In genomic region chr1:207826557-207827487, GRCh38 we compare ENCODE assay signal across 9 cellular contexts.
A peak's percentile ranks its signal among the peaks of the same experiment; 100 is the strongest.
DNase-seq lines count a peak whose midpoint lies in the region; ATAC-seq, FAIRE-seq and TF ChIP-seq lines count a peak whose summit lies in the region.
"Had no signal": no experiment of that assay in that cellular context is flagged by ENCODE, and none has a peak within 500 bp of the region (broad histone marks: within the 10 kb centered on the region; RNA-seq: fewer than 3 reads in every experiment).

No MANE protein-coding gene starts in this region.

- no peaks in the 10 kb centered on the region for H3K9me3 Mint-ChIP-seq in GM23338
- H3K9me3 Mint-ChIP-seq: neural crest cell had no signal

- H3K36me3 ChIP-seq in right atrium auricular region, result peaks cover 6% of the 10 kb centered on the region
- H3K36me3 ChIP-seq in smooth muscle cell (ENCODE audit: low read depth), result no peaks in the 10 kb centered on the region
- H3K36me3 ChIP-seq in GM23338 (ENCODE audit: insufficient read depth), result no peaks in the 10 kb centered on the region

- H3K27ac ChIP-seq in VCaP (peak overlapping the region; percentile 97), right atrium auricular region (peak overlapping the region; percentile 94 to 96), smooth muscle cell (ENCODE audit: low read depth) (peak overlapping the region; percentile 79), GM23338 (ENCODE audit: low read depth) (no peak overlapping the region)

- H3F3A ChIP-seq in smooth muscle cell (ENCODE audit: low read depth) (peaks cover 4% of the 10 kb centered on the region), GM23338 (replicated peaks; ENCODE audit: low read depth) (no peaks in the 10 kb centered on the region)

- H3K27me3 ChIP-seq in right atrium auricular region, result no peaks in the 10 kb centered on the region
- no peaks in the 10 kb centered on the region for H3K27me3 ChIP-seq in smooth muscle cell (ENCODE audit: low read depth)
- H3K27me3 ChIP-seq in GM23338 (ENCODE audit: insufficient read depth), result no peaks in the 10 kb centered on the region

- peaks cover 5% of the 10 kb centered on the region for H3K27me3 Mint-ChIP-seq in GM23338 (ENCODE audit: insufficient read depth, low read depth, poor library complexity)

- H3K79me2 ChIP-seq in smooth muscle cell (ENCODE audit: low read depth), result no peaks in the 10 kb centered on the region
- no peaks in the 10 kb centered on the region for H3K79me2 ChIP-seq in GM23338 (replicated peaks; ENCODE audit: insufficient read depth)

- H3K4me2 ChIP-seq in smooth muscle cell (peak overlapping the region; percentile 53), GM23338 (no peak overlapping the region)

- H3K4me3 ChIP-seq in right atrium auricular region (peak overlapping the region in 1 of 2 donors; percentile 10), smooth muscle cell (peak overlapping the region; percentile 21), GM23338 (no peak overlapping the region)

- H3K9me2 ChIP-seq in GM23338 (ENCODE audit: insufficient read depth), result no peaks in the 10 kb centered on the region

- FAIRE-seq in GM12892 (lab: Jason Lieb, UNC), result peak; percentile 24

- H4K20me1 ChIP-seq in smooth muscle cell (ENCODE audit: low read depth), result no peaks in the 10 kb centered on the region
- no peaks in the 10 kb centered on the region for H4K20me1 ChIP-seq in GM23338 (replicated peaks; ENCODE audit: insufficient read depth)

- DNase-seq in GM12892 (ENCODE audit: insufficient read length) (no peak), right atrium auricular region (ENCODE audit: low spot score) (no peak), smooth muscle cell (lab: John Stamatoyannopoulos, UW; ENCODE audit: unreplicated experiment) (no peak), GM23338 (ENCODE audit: low spot score) (no peak), GM13976 (ENCODE audit: low spot score) (no peak)

- TF ChIP-seq POLR2A in GM12892 (IDR thresholded peaks at IDR 0.05; ENCODE audit: low read depth, low read length), result no peak

- ATAC-seq in GM23338 (no peak), GM21390 (IDR thresholded peaks at IDR 0.05; ENCODE audit: unreplicated experiment) (no peak), GM21717 (IDR thresholded peaks at IDR 0.05; ENCODE audit: unreplicated experiment) (no peak)

- H3K9me3 ChIP-seq in right atrium auricular region (no peaks in the 10 kb centered on the region), smooth muscle cell (replicated peaks; ENCODE audit: low read depth) (no peaks in the 10 kb centered on the region)

- peaks cover 21% of the 10 kb centered on the region for H3K4me1 Mint-ChIP-seq in GM23338

- H2AFZ ChIP-seq in smooth muscle cell (ENCODE audit: low read depth) (no peak overlapping the region), GM23338 (no peak overlapping the region)

- H3K4me1 ChIP-seq in right atrium auricular region, result peaks cover 0 to 84% of the 10 kb centered on the region in 2 donors
- H3K4me1 ChIP-seq in smooth muscle cell (ENCODE audit: low read depth), result peaks cover 6% of the 10 kb centered on the region
- H3K4me1 ChIP-seq in GM23338 (ENCODE audit: insufficient read depth), result no peaks in the 10 kb centered on the region

- H3K36me3 Mint-ChIP-seq in GM23338 (ENCODE audit: low read depth), result no peaks in the 10 kb centered on the region

- TF ChIP-seq CTCF in VCaP (conservative IDR thresholded peaks at IDR 0.05) (no peak), right atrium auricular region (IDR thresholded peaks at IDR 0.05) (no peak), smooth muscle cell (IDR thresholded peaks at IDR 0.05; ENCODE audit: borderline replicate concordance, insufficient read depth, poor library complexity, severe bottlenecking) (no peak), GM23338 (conservative IDR thresholded peaks at IDR 0.05; ENCODE audit: low read depth in 2 of 2) (no peak), GM13976 (IDR thresholded peaks at IDR 0.05; ENCODE audit: borderline replicate concordance, control extremely low read depth, extremely low read depth, insufficient read depth, missing control alignments) (no peak)

- H3K27ac Mint-ChIP-seq in GM23338, result no peak overlapping the region

- no peak overlapping the region for H3K4me3 Mint-ChIP-seq in GM23338
- H3K4me3 Mint-ChIP-seq: neural crest cell had no signal

- WGBS in smooth muscle cell (ENCODE audit: low lambda C conversion rate), result 86% methylated on average over 18 of the region's 18 CpGs

- in situ Hi-C loops in GM13976 (cut with MboI; ENCODE audit: low sequenced_read_pairs, unreplicated experiment), result no loop called here

- H3K9ac ChIP-seq in smooth muscle cell (ENCODE audit: low read depth), result peak overlapping the region; percentile 30

TF ChIP-seq in GM23338, 12 proteins besides CTCF, POLR2A, EP300 and RAD21 (continues in another document):
- no peak for TF ChIP-seq NANOG (IDR thresholded peaks at IDR 0.05; ENCODE audit: borderline replicate concordance)
- TF ChIP-seq ZNF462 (CRISPR knock-in tag; IDR thresholded peaks at IDR 0.05), result no peak
